Comparison of ENCODE assay signal across 15 cellular contexts in genomic region chr14:85172290-85172689, GRCh38.
DNase-seq lines count a peak whose midpoint lies in the region; ATAC-seq and TF ChIP-seq lines count a peak whose summit lies in the region.
"Had no signal": no experiment of that assay in that cellular context is flagged by ENCODE, and none has a peak within 500 bp of the region (broad histone marks: within the 10 kb centered on the region; RNA-seq: fewer than 3 reads in every experiment).

No MANE protein-coding gene starts in this region.

- H3K9ac ChIP-seq in Loucy (ENCODE audit: low read depth, low read length, poor library complexity, severe bottlenecking) (no peak overlapping the region), mesenchymal stem cell (ENCODE audit: low read length) (no peak overlapping the region)

- no peak overlapping the region for H4K8ac ChIP-seq in mesenchymal stem cell (ENCODE audit: low read length)

- H3K79me2 ChIP-seq in GM23338 (replicated peaks; ENCODE audit: insufficient read depth) (no peaks in the 10 kb centered on the region), Loucy (ENCODE audit: insufficient read depth, low read length) (no peaks in the 10 kb centered on the region)

- no peak overlapping the region for H3K4me3 Mint-ChIP-seq in GM23338
- H3K4me3 Mint-ChIP-seq: B cell; CD4-positive, alpha-beta T cell had no signal

- H4K91ac ChIP-seq in mesenchymal stem cell (ENCODE audit: low read length): no peak overlapping the region

- H3K18ac ChIP-seq in mesenchymal stem cell (ENCODE audit: low read depth in 1 of 2, low read length in 2 of 2): no peak overlapping the region

- no peak overlapping the region for H3K23ac ChIP-seq in mesenchymal stem cell (ENCODE audit: low read length in 2 of 2)

- H3K4me1 ChIP-seq in GM23338 (ENCODE audit: insufficient read depth) (no peaks in the 10 kb centered on the region), Loucy (ENCODE audit: insufficient read depth, low read length, poor library complexity, severe bottlenecking) (no peaks in the 10 kb centered on the region), mesenchymal stem cell (ENCODE audit: control insufficient read depth, insufficient read depth, low read depth, low read length) (no peaks in the 10 kb centered on the region), ascending aorta (no peaks in the 10 kb centered on the region)

- no peak overlapping the region for H2BK12ac ChIP-seq in mesenchymal stem cell (ENCODE audit: low read length in 2 of 2)

- H3K4me3 ChIP-seq in GM23338 (no peak overlapping the region), Loucy (ENCODE audit: low read length, poor library complexity, severe bottlenecking) (no peak overlapping the region), mesenchymal stem cell (ENCODE audit: insufficient read depth in 1 of 2, low read depth in 1 of 2, low read length in 2 of 2) (no peak overlapping the region), ascending aorta (no peak overlapping the region)
- H3K4me3 ChIP-seq: HAP-1 had no signal

- H2AFZ ChIP-seq in GM23338 (0 out of 2 replicates have a peak overlapping the region, but pooled peaks have one; percentile 19), Loucy (ENCODE audit: low read length) (0 out of 2 replicates have a peak overlapping the region, but pooled peaks have one; percentile 28), mesenchymal stem cell (ENCODE audit: low read depth, low read length) (no peak overlapping the region)

- TF ChIP-seq CTCF in GM23338 (conservative IDR thresholded peaks at IDR 0.05; ENCODE audit: low read depth in 2 of 2) (no peak), Loucy (conservative IDR thresholded peaks at IDR 0.05; ENCODE audit: low read length) (no peak), ascending aorta (IDR thresholded peaks at IDR 0.05) (no peak)

- intact Hi-C loops in ascending aorta (cut with DNase I): no loop called here

- H4K20me1 ChIP-seq in GM23338 (replicated peaks; ENCODE audit: insufficient read depth) (no peaks in the 10 kb centered on the region), Loucy (ENCODE audit: insufficient read depth, low read length, poor library complexity, severe bottlenecking) (no peaks in the 10 kb centered on the region)

- no peak overlapping the region for H2BK120ac ChIP-seq in mesenchymal stem cell (ENCODE audit: low read depth, low read length)

- no peak; the same call in 2 of the 3 replicates for ATAC-seq in GM23338
- no peak for ATAC-seq in GM21529 (IDR thresholded peaks at IDR 0.05; ENCODE audit: unreplicated experiment)
- ATAC-seq: HepG2 had no signal

- no peaks in the 10 kb centered on the region for H3K9me3 ChIP-seq in Loucy (ENCODE audit: insufficient read depth, low read depth, low read length)
- no peaks in the 10 kb centered on the region for H3K9me3 ChIP-seq in mesenchymal stem cell (ENCODE audit: control insufficient read depth, low read length)
- no peaks in the 10 kb centered on the region for H3K9me3 ChIP-seq in ascending aorta
- H3K9me3 ChIP-seq: HAP-1 had no signal

- no peaks in the 10 kb centered on the region for H3K27me3 Mint-ChIP-seq in GM23338 (ENCODE audit: insufficient read depth, low read depth, poor library complexity)
- H3K27me3 Mint-ChIP-seq: B cell; CD4-positive, alpha-beta T cell had no signal

- H3K36me3 Mint-ChIP-seq in GM23338 (ENCODE audit: low read depth): no peaks in the 10 kb centered on the region

- H3K9me2 ChIP-seq in GM23338 (ENCODE audit: insufficient read depth): no peaks in the 10 kb centered on the region; the same call in 1 of the 2 replicates
- no peaks in the 10 kb centered on the region for H3K9me2 ChIP-seq in Loucy (replicated peaks; ENCODE audit: low read depth, low read length)

- peak overlapping the region; percentile 28 for H2AK5ac ChIP-seq in mesenchymal stem cell (ENCODE audit: low read length, severe bottlenecking)

- no peak overlapping the region for H3K4me2 ChIP-seq in GM23338
- no peak overlapping the region for H3K4me2 ChIP-seq in Loucy (ENCODE audit: low read depth, low read length, poor library complexity, severe bottlenecking)
- H3K4me2 ChIP-seq in mesenchymal stem cell (ENCODE audit: low read length, poor library complexity, severe bottlenecking): no peak overlapping the region

- H3K4me1 Mint-ChIP-seq in GM23338: peaks cover 4% of the 10 kb centered on the region; the same call in 2 of the 3 replicates
- H3K4me1 Mint-ChIP-seq: B cell had no signal

- H3K9me3 Mint-ChIP-seq in GM23338: no peaks in the 10 kb centered on the region

- no peak overlapping the region for H2BK5ac ChIP-seq in mesenchymal stem cell (ENCODE audit: low read depth, low read length, poor library complexity, severe bottlenecking)

- H3K79me1 ChIP-seq in mesenchymal stem cell (replicated peaks; ENCODE audit: low read length, poor library complexity, severe bottlenecking): no peaks in the 10 kb centered on the region

- no peak overlapping the region for H3K14ac ChIP-seq in mesenchymal stem cell (ENCODE audit: low read length in 2 of 2)

- H3K27me3 ChIP-seq in GM23338 (ENCODE audit: insufficient read depth) (no peaks in the 10 kb centered on the region), Loucy (ENCODE audit: insufficient read depth, low read length, poor library complexity, severe bottlenecking) (no peaks in the 10 kb centered on the region), mesenchymal stem cell (ENCODE audit: control insufficient read depth in 1 of 2, insufficient read depth in 1 of 2, low read length in 2 of 2) (no peaks in the 10 kb centered on the region), ascending aorta (no peaks in the 10 kb centered on the region)

- WGBS in mesenchymal stem cell: 87% methylated on average over 2 of the region's 2 CpGs

- no peaks in the 10 kb centered on the region for H3K36me3 ChIP-seq in GM23338 (ENCODE audit: insufficient read depth)
- H3K36me3 ChIP-seq in Loucy (ENCODE audit: insufficient read depth, low read length): no peaks in the 10 kb centered on the region
- no peaks in the 10 kb centered on the region for H3K36me3 ChIP-seq in mesenchymal stem cell (ENCODE audit: control insufficient read depth in 1 of 2, insufficient read depth in 2 of 2, low read depth in 1 of 2, low read length in 2 of 2)
- no peaks in the 10 kb centered on the region for H3K36me3 ChIP-seq in ascending aorta
- H3K36me3 ChIP-seq: HAP-1 had no signal

- DNase-seq in GM23338 (ENCODE audit: low spot score) (no peak), epithelial cell of prostate (ENCODE audit: low read depth, low spot score) (peak; percentile 76), mesenchymal stem cell (no peak), DMS53 treated with DMSO at 0.1 percent for 48 hours (lab: John Stamatoyannopoulos, UW; ENCODE audit: unreplicated experiment) (no peak), ascending aorta (ENCODE audit: low spot score in 2 of 2) (no peak)
- DNase-seq: C1 segment of cervical spinal cord; CD4-positive, alpha-beta T cell; DMS79 treated with DMSO at 0.1 percent for 48 hours; EL; GOT3 had no signal

- no peak overlapping the region for H2BK15ac ChIP-seq in mesenchymal stem cell (ENCODE audit: low read depth, poor library complexity, severe bottlenecking)

- H3K27ac ChIP-seq in GM23338 (ENCODE audit: low read depth): no peak overlapping the region
- peak overlapping the region; percentile 15 for H3K27ac ChIP-seq in epithelial cell of prostate
- no peak overlapping the region for H3K27ac ChIP-seq in mesenchymal stem cell (ENCODE audit: low read length, poor library complexity, severe bottlenecking)
- H3K27ac ChIP-seq in ascending aorta: no peak overlapping the region

- H3K27ac Mint-ChIP-seq in GM23338: no peak overlapping the region
- H3K27ac Mint-ChIP-seq: B cell; CD4-positive, alpha-beta T cell had no signal

- no peak overlapping the region for H3K4ac ChIP-seq in mesenchymal stem cell (ENCODE audit: low read depth in 1 of 2, low read length in 2 of 2)

- H3F3A ChIP-seq in GM23338 (replicated peaks; ENCODE audit: low read depth) (no peaks in the 10 kb centered on the region), Loucy (ENCODE audit: low read depth) (no peaks in the 10 kb centered on the region)

TF ChIP-seq in GM23338, 12 proteins besides CTCF, POLR2A, EP300 and RAD21 (continues in another document):
- TF ChIP-seq STAT1 (IDR thresholded peaks at IDR 0.05; ENCODE audit: unreplicated experiment): no peak
